Comparison of ENCODE assay signal across 8 cellular contexts in genomic region chr20:20568604-20569205, GRCh38.
DNase-seq lines count a peak whose midpoint lies in the region; ATAC-seq, FAIRE-seq and TF ChIP-seq lines count a peak whose summit lies in the region.

No MANE protein-coding gene starts in this region.

- H3K36me3 Mint-ChIP-seq in T-helper 17 cell (ENCODE audit: low read depth): peaks cover 8% of the 10 kb centered on the region

- H3K27me3 ChIP-seq in esophagus squamous epithelium (no peaks in the 10 kb centered on the region), pancreas (no peaks in the 10 kb centered on the region)

- peak; percentile 97 for FAIRE-seq in A204.1 (lab: Jason Lieb, UNC)
- FAIRE-seq in pancreas (lab: Jason Lieb, UNC): peak; percentile 89

- H3K27ac ChIP-seq in esophagus squamous epithelium: no peak overlapping the region
- no peak overlapping the region for H3K27ac ChIP-seq in pancreas

- no peaks in the 10 kb centered on the region for H3K27me3 Mint-ChIP-seq in T-helper 17 cell

- H3K36me3 ChIP-seq in esophagus squamous epithelium: peaks cover 0 to 57% (median 15%) of the 10 kb centered on the region in 3 donors
- peaks cover 0 to 12% (median 0%) of the 10 kb centered on the region in 3 donors for H3K36me3 ChIP-seq in pancreas

- WGBS in esophagus squamous epithelium, 2 donors: 23 to 24% methylated on average over 3 of the region's 3 CpGs
- 19 to 26% methylated on average over 3 of the region's 3 CpGs for WGBS in pancreas, 2 donors

- H3K9me3 ChIP-seq in T-helper 17 cell (ENCODE audit: control insufficient read depth, low read length, poor library complexity, severe bottlenecking): no peaks in the 10 kb centered on the region
- H3K9me3 ChIP-seq in esophagus squamous epithelium: no peaks in the 10 kb centered on the region
- H3K9me3 ChIP-seq in pancreas: no peaks in the 10 kb centered on the region

- peak; percentile 36 for ATAC-seq in T-helper 17 cell
- ATAC-seq in pancreas: peak; percentile 71 to 85 (median 80)
- no peak for ATAC-seq in HG02884 (IDR thresholded peaks at IDR 0.05; ENCODE audit: unreplicated experiment)

- intact Hi-C loops in esophagus squamous epithelium (cut with DNase I) (loop anchor here (10.0 kb wide), 1 partner anchor 204 kb away; the partner anchor contains the start of gene INSM1), pancreas (cut with DNase I) (loop anchor here in 1 of 3 donors (10.0 kb wide), 1 partner anchor 204 kb away; the partner anchor contains the start of gene INSM1)

- no peak overlapping the region for H3K4me3 Mint-ChIP-seq in T-helper 17 cell

- H3K27ac Mint-ChIP-seq in T-helper 17 cell: no peak overlapping the region

- in situ Hi-C loops in G401 (cut with HindIII; ENCODE audit: low sequenced_read_pairs): no loop called here

- no peak for TF ChIP-seq POLR2A in esophagus squamous epithelium (IDR thresholded peaks at IDR 0.05)

- H3K4me1 ChIP-seq in esophagus squamous epithelium: no peaks in the 10 kb centered on the region
- peaks cover 0 to 16% (median 16%) of the 10 kb centered on the region in 3 donors for H3K4me1 ChIP-seq in pancreas

- H3K4me3 ChIP-seq in esophagus squamous epithelium (no peak overlapping the region), pancreas (no peak overlapping the region)

- TF ChIP-seq CTCF in esophagus squamous epithelium (IDR thresholded peaks at IDR 0.05): peak; percentile 43 to 79 (median 67)
- TF ChIP-seq CTCF in pancreas (IDR thresholded peaks at IDR 0.05): peak in 2 of 4 donors; percentile 37 to 45

- DNase-seq in G401 (ENCODE audit: low spot score) (peak; percentile 80), NCI-H1417 (lab: John Stamatoyannopoulos, UW) (peak; percentile 42 to 88 (median 51)), T-helper 17 cell (no peak), esophagus squamous epithelium (lab: John Stamatoyannopoulos, UW) (no peak), pancreas (no peak), NK-92 (lab: John Stamatoyannopoulos, UW; ENCODE audit: unreplicated experiment) (no peak)

- H3K4me1 Mint-ChIP-seq in T-helper 17 cell: peaks cover 4% of the 10 kb centered on the region

Comparison
In these comparisons a context has a peak if more than half of its experiments do, and no peak if none do; other contexts are left out.
1. DNase-seq: peak in G401 (single experiment) and NCI-H1417 (3 of 3); none in T-helper 17 cell (0 of 3), esophagus squamous epithelium (single experiment), pancreas (0 of 6) and NK-92 (single experiment).